Comparison of ENCODE assay signal across 8 cellular contexts in the genomic region with DNA sequence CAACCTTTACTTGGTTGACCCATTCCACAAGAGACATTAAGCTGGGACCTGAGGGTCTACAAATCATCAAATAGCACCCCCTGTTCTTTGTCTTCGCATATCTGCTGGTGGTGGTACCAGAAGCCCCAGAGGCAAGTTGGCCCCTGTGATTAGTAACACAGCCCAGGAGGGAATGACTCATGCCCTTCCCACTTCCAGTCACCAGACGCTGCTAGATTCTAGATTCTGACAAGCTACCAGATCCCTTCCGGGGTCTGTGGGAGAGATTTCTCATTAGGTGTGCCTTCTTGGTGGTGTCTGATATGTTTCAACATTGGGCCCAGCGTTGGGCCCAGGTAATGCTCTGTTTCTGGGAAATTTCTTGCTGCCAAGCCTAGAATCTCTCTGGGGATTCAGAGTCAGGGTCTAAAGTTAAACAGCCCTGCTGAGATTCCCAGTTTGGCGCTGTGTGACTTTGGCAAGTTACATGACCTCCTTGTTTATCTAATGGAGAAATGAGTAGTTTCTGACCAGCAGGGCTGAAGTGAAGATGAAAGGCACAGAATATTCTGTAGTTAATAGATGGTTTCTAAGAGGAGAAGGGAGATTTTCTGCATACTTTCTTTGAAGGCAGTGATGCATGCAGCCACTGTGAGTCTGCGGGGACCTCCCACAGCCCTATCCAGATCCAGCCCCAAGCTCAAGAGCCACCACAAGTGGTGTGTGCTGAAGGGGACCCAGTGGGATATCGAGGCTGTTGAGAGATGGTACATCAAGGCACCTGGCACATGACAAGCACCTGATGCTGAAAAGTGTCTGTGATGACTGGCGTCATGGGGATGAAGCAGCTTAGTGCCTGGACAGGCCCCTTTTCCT. TPM values are rescaled to one million over a fixed set of nuclear protein-coding genes. Genes with fewer than 3 reads are reported as not detected.
DNase-seq lines count a peak whose midpoint lies in the region; ATAC-seq, FAIRE-seq and TF ChIP-seq lines count a peak whose summit lies in the region.

No MANE protein-coding gene starts in this region.

- TF ChIP-seq EP300 in A549 (IDR thresholded peaks at IDR 0.05): no peak

- no peaks in the 10 kb centered on the region for H3K27me3 Mint-ChIP-seq in IgD-negative memory B cell

- H3K27me3 ChIP-seq in esophagus (ENCODE audit: control insufficient read depth in 1 of 2, insufficient read depth in 2 of 2, low read length in 2 of 2): no peaks in the 10 kb centered on the region
- peaks cover 0 to 4% (median 3%) of the 10 kb centered on the region in 3 donors for H3K27me3 ChIP-seq in skeletal muscle tissue (ENCODE audit: control insufficient read depth in 3 of 3, insufficient read depth in 3 of 3, low read length in 3 of 3)

- FAIRE-seq in A549 (lab: Jason Lieb, UNC): no peak

- no peak for TF ChIP-seq CTCF in A549 (IDR thresholded peaks at IDR 0.05)

- H3K27ac ChIP-seq in A549 (peak overlapping the region; percentile 59 to 83), esophagus (ENCODE audit: low read depth in 2 of 2, low read length in 1 of 2) (peak overlapping the region; percentile 66 to 75), skeletal muscle tissue (ENCODE audit: low read depth, low read length) (peak overlapping the region; percentile 28)

- no peak overlapping the region for H3K9ac ChIP-seq in skeletal muscle tissue (ENCODE audit: low read depth in 1 of 3, low read length in 3 of 3)

- H3K4me1 ChIP-seq in A549 (peaks cover 22% of the 10 kb centered on the region), esophagus (ENCODE audit: control insufficient read depth in 2 of 2, insufficient read depth in 2 of 2, low read length in 1 of 2) (peaks cover 0 to 10% of the 10 kb centered on the region in 2 donors), skeletal muscle tissue (ENCODE audit: control insufficient read depth in 3 of 3, insufficient read depth in 3 of 3, low read length in 3 of 3) (peaks cover 30 to 34% (median 33%) of the 10 kb centered on the region in 3 donors)

- H3K9me3 Mint-ChIP-seq in IgD-negative memory B cell: no peaks in the 10 kb centered on the region

- ATAC-seq in A549 (peak; percentile 77; a peak in 5 of 6 replicates), GM21367 (IDR thresholded peaks at IDR 0.05; ENCODE audit: unreplicated experiment) (no peak)

- POLR2A ChIA-PET in A549 (lab: Yijun Ruan, JAX): interaction anchor here (0.5 to 1.6 kb wide), 4 partner anchors 19 to 613 kb away, joined by 3 to 16 read pairs (median 8); a partner anchor contains a TSS

- peaks cover 14 to 26% (median 23%) of the 10 kb centered on the region in 3 donors for H3K4me1 Mint-ChIP-seq in IgD-negative memory B cell

- CTCF ChIA-PET in A549 (lab: Yijun Ruan, JAX): interaction anchor here (0.7 to 7.4 kb wide), 9 partner anchors 8 to 474 kb away, joined by 3 to 69 read pairs (median 4); a partner anchor contains a TSS

- H3K36me3 ChIP-seq in esophagus (ENCODE audit: control insufficient read depth in 2 of 2, insufficient read depth in 2 of 2, low read length in 1 of 2) (peaks cover 0 to 6% of the 10 kb centered on the region in 2 donors), skeletal muscle tissue (ENCODE audit: control insufficient read depth in 3 of 3, insufficient read depth in 3 of 3, low read length in 3 of 3) (peaks cover 3 to 11% (median 4%) of the 10 kb centered on the region in 3 donors)

- 44% methylated on average over 8 of the region's 8 CpGs for WGBS in A549 (ENCODE audit: missing lambda C conversion rate)
- 45 to 52% methylated on average over 8 of the region's 8 CpGs for WGBS in esophagus, 2 donors

- H3K4me3 Mint-ChIP-seq in IgD-negative memory B cell: peak overlapping the region in 3 of 4 donors; percentile 76 to 87 (median 84)

- H3K4me3 ChIP-seq in A549 (no peak overlapping the region), esophagus (ENCODE audit: low read depth in 1 of 2, low read length in 2 of 2) (no peak overlapping the region), skeletal muscle tissue (ENCODE audit: low read length in 3 of 3) (peak overlapping the region in 1 of 3 donors; percentile 15)

- TF ChIP-seq POLR2A in A549 (IDR thresholded peaks at IDR 0.05; ENCODE audit: low read length): no peak
- peak; percentile 32 for TF ChIP-seq POLR2A in GM19193 (IDR thresholded peaks at IDR 0.05; ENCODE audit: extremely low read depth, insufficient read depth, insufficient read length)

- peak overlapping the region; percentile 54 for H3K4me2 ChIP-seq in A549

- H3K9me3 ChIP-seq in A549: no peaks in the 10 kb centered on the region
- H3K9me3 ChIP-seq in esophagus (ENCODE audit: control insufficient read depth in 2 of 2, insufficient read depth in 1 of 2, low read depth in 1 of 2, low read length in 1 of 2): no peaks in the 10 kb centered on the region
- H3K9me3 ChIP-seq in skeletal muscle tissue (ENCODE audit: control insufficient read depth in 3 of 3, low read length in 3 of 3): no peaks in the 10 kb centered on the region

- TF ChIP-seq RAD21 in A549 (conservative IDR thresholded peaks at IDR 0.05 in 1 of 2, IDR thresholded peaks at IDR 0.05 in 1 of 2): no peak

- H3K27ac Mint-ChIP-seq in IgD-negative memory B cell: peak overlapping the region; percentile 66 to 90 (median 78)

- peaks cover 10% of the 10 kb centered on the region for H3K36me3 Mint-ChIP-seq in IgD-negative memory B cell

- peak; percentile 58 to 84 for DNase-seq in A549 (ENCODE audit: low read depth in 1 of 2, low spot score in 1 of 2)
- peak; percentile 69 to 78 for DNase-seq in activated CD4-positive, alpha-beta T cell treated with anti-CD3 and anti-CD28 coated beads, Interleukin-2, amount 50 U/mL, for 48 hours
- no peak for DNase-seq in NCI-H526 treated with DMSO at 0.1 percent for 48 hours (lab: John Stamatoyannopoulos, UW)

TF ChIP-seq in A549, 52 proteins besides CTCF, POLR2A, EP300 and RAD21:
- TF ChIP-seq CEBPB (IDR thresholded peaks at IDR 0.05): no peak
- peak; percentile 50; the same call in 1 of the 2 replicates for TF ChIP-seq FOSL2 (IDR thresholded peaks at IDR 0.05)
- TF ChIP-seq FOSL2 (CRISPR knock-in tag; IDR thresholded peaks at IDR 0.05): peak; percentile 89

RNA-seq across cellular contexts. Expression of a gene that starts 3.9 kb away (rescaled TPM):
- polyA plus RNA-seq in A549 (2011; rRNA removed): 0.31 and 0.60 TPM in 2 replicates
- polyA plus RNA-seq in A549 (2012; cell fraction: cytosol; rRNA removed): 0.87 and 1.1 TPM in 2 replicates
- polyA plus RNA-seq in A549 (2012; cell fraction: nucleus; rRNA removed): 0.86 and 1.7 TPM in 2 replicates
- polyA plus RNA-seq in A549 (2017; fragmentation: RNase III; extraction: RNeasy Plus Mini Kit Qiagen cat#74134 plus additional on column Dnase treatment): 0.35 to 0.62 TPM (median 0.61 TPM) in 3 replicates
- polyA minus RNA-seq in A549 (2011; rRNA and poly(A)+ RNA removed): 0.37 and 0.73 TPM in 2 replicates
- 73.6 TPM for polyA plus RNA-seq in IgD-negative memory B cell
- 1 to 10 TPM; 2.7 to 2.8 TPM for polyA plus RNA-seq in esophagus
- 8.4 TPM for total RNA-seq in skeletal muscle tissue

RNA-seq across cellular contexts. Expression of a gene that starts 38.4 kb away (rescaled TPM):
- polyA plus RNA-seq in A549 (2011; rRNA removed): 2,851 and 4,311 TPM in 2 replicates
- 3,984 and 4,472 TPM in 2 replicates for polyA plus RNA-seq in A549 (2012; cell fraction: cytosol; rRNA removed)
- polyA plus RNA-seq in A549 (2012; cell fraction: nucleus; rRNA removed): 2,091 and 2,511 TPM in 2 replicates
- polyA plus RNA-seq in A549 (2017; fragmentation: RNase III; extraction: RNeasy Plus Mini Kit Qiagen cat#74134 plus additional on column Dnase treatment): 2,383 to 2,467 TPM (median 2,404 TPM) in 3 replicates
- 2,750 and 3,886 TPM in 2 replicates for polyA minus RNA-seq in A549 (2011; rRNA and poly(A)+ RNA removed)
- 2,178 TPM for polyA plus RNA-seq in IgD-negative memory B cell
- 100 to 1,000 TPM; 260 to 626 TPM for polyA plus RNA-seq in esophagus
- total RNA-seq in skeletal muscle tissue: 2,617 TPM

Comparison
In these comparisons a context has a peak if more than half of its experiments do, and no peak if none do; other contexts are left out.
1. RNA of a gene that starts 3.9 kb away (polyA plus RNA-seq): 73.6 TPM in IgD-negative memory B cell (single experiment); 2.7 to 2.8 TPM in esophagus and 0.31 to 1.7 TPM in A549; every median in the first group is over 10 times any median in the second.
2. Peak in every context shown above with its lines, with median percentiles within 50 percentile points of each other: H3K27ac ChIP-seq.